ENCODE assay signal across 8 cellular contexts in the genomic region with DNA sequence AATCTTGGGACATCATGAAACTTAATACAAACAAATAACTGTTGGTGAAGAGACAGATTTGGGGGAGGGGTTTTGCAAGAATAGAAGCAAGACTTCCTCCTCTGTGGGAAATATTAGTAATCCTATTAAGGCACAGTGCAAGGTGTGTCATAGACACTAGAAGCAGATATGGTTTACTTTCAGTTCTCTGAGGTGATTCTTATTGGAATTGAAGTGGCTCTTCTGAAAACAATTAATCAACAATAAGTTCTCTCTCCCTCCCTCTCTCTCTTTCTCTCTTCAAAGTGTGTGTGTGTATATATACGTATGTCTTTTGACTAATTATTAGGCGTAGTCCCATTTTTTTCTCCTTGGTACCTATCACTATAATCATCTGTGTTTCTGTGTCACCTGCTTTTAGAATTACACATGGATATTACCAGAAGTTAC.
DNase-seq lines count a peak whose midpoint lies in the region; ATAC-seq, FAIRE-seq and TF ChIP-seq lines count a peak whose summit lies in the region.

No MANE protein-coding gene starts in this region.

- peaks cover 91% of the 10 kb centered on the region for H3K4me1 Mint-ChIP-seq in activated naive CD4-positive, alpha-beta T cell treated with anti-CD3 and anti-CD28 coated beads for 36 hours (ENCODE audit: low read depth)
- peaks cover 86% of the 10 kb centered on the region for H3K4me1 Mint-ChIP-seq in activated CD8-positive, alpha-beta T cell treated with anti-CD3 and anti-CD28 coated beads for 36 hours (ENCODE audit: low read depth)

- H3K79me2 ChIP-seq in HepG2 (ENCODE audit: insufficient read depth, low read length), result no peaks in the 10 kb centered on the region

- no peak for TF ChIP-seq RAD21 in HepG2 (CRISPR knock-in tag; IDR thresholded peaks at IDR 0.05)

- H3K27me3 Mint-ChIP-seq in activated naive CD4-positive, alpha-beta T cell treated with anti-CD3 and anti-CD28 coated beads for 36 hours (ENCODE audit: low read depth), result no peaks in the 10 kb centered on the region
- no peaks in the 10 kb centered on the region for H3K27me3 Mint-ChIP-seq in activated CD8-positive, alpha-beta T cell treated with anti-CD3 and anti-CD28 coated beads for 36 hours

- H2AFZ ChIP-seq in HepG2 (ENCODE audit: low read length), result no peak overlapping the region

- H3K27ac ChIP-seq in HepG2 (ENCODE audit: extremely low read length, insufficient read depth, low read length) (peak overlapping the region; percentile 91), uterus (peak overlapping the region; percentile 68 to 69)

- no peak for FAIRE-seq in HepG2 (lab: Jason Lieb, UNC)

- TF ChIP-seq EP300 in HepG2 (IDR thresholded peaks at IDR 0.05; ENCODE audit: low read depth in 2 of 2, low read length in 2 of 2) (no peak), HepG2 (CRISPR knock-in tag; IDR thresholded peaks at IDR 0.05; ENCODE audit: borderline replicate concordance) (no peak)

- no peak for DNase-seq in activated naive CD4-positive, alpha-beta T cell treated with anti-CD3 and anti-CD28 coated beads for 36 hours
- no peak for DNase-seq in activated naive CD4-positive, alpha-beta T cell (lab: John Stamatoyannopoulos, UW)
- no peak for DNase-seq in activated CD8-positive, alpha-beta T cell treated with anti-CD3 and anti-CD28 coated beads for 36 hours
- DNase-seq in HepG2 (ENCODE audit: low spot score) (no peak), uterus (no peak), NCI-H2227 treated with DMSO at 0.1 percent for 48 hours (lab: John Stamatoyannopoulos, UW) (no peak), germinal center (ENCODE audit: low spot score) (no peak)

- H4K20me1 ChIP-seq in HepG2 (ENCODE audit: insufficient read depth, low read length), result no peaks in the 10 kb centered on the region

- H3K36me3 ChIP-seq in HepG2 (replicated peaks in 1 of 2; ENCODE audit: control insufficient read depth in 1 of 2, insufficient read depth in 2 of 2, low read length in 2 of 2) (no peaks in the 10 kb centered on the region), uterus (no peaks in the 10 kb centered on the region)

- H3K4me3 ChIP-seq in HepG2 (replicated peaks in 1 of 3; ENCODE audit: insufficient read depth in 1 of 3, low read depth in 2 of 3, low read length in 3 of 3) (peak overlapping the region; percentile 50 to 72 (median 71)), uterus (peak overlapping the region in 1 of 2 donors; percentile 25)

- TF ChIP-seq CTCF in activated CD8-positive, alpha-beta T cell treated with anti-CD3 and anti-CD28 coated beads for 36 hours (IDR thresholded peaks at IDR 0.05), result no peak
- no peak for TF ChIP-seq CTCF in HepG2 (CRISPR knock-in tag; IDR thresholded peaks at IDR 0.05)
- no peak for TF ChIP-seq CTCF in uterus (IDR thresholded peaks at IDR 0.05)

- H3K4me2 ChIP-seq in HepG2 (ENCODE audit: low read depth, low read length), result peak overlapping the region; percentile 92

- CTCF ChIA-PET in activated naive CD4-positive, alpha-beta T cell treated with anti-CD3 and anti-CD28 coated beads for 36 hours (lab: Charles Lee), result interaction anchor here (0.8 to 1.8 kb wide), 6 partner anchors 9 to 181 kb away, joined by 3 to 5 read pairs (median 4); no protein-coding TSS in a partner anchor
- CTCF ChIA-PET in activated CD8-positive, alpha-beta T cell treated with anti-CD3 and anti-CD28 coated beads for 36 hours (lab: Charles Lee), result interaction anchor here (1.1 kb wide), 1 partner anchor 21 kb away, joined by 3 read pairs; no protein-coding TSS in a partner anchor
- CTCF ChIA-PET in HepG2 (lab: Yijun Ruan, JAX; ENCODE audit: low intra/inter-chr PET ratio, low total read pairs), result no interaction called here

- peaks cover 3% of the 10 kb centered on the region for H3K36me3 Mint-ChIP-seq in activated naive CD4-positive, alpha-beta T cell treated with anti-CD3 and anti-CD28 coated beads for 36 hours (ENCODE audit: low read depth)
- peaks cover 11% of the 10 kb centered on the region for H3K36me3 Mint-ChIP-seq in activated CD8-positive, alpha-beta T cell treated with anti-CD3 and anti-CD28 coated beads for 36 hours (ENCODE audit: low read depth)

- peaks cover 51% of the 10 kb centered on the region for H3K4me1 ChIP-seq in HepG2 (ENCODE audit: insufficient read depth, low read length)
- H3K4me1 ChIP-seq in uterus, result peaks cover 0 to 4% of the 10 kb centered on the region in 2 donors

- peak overlapping the region; percentile 77 for H3K9ac ChIP-seq in HepG2 (ENCODE audit: insufficient read depth, low read depth, low read length)

- POLR2A ChIA-PET in activated CD8-positive, alpha-beta T cell treated with anti-CD3 and anti-CD28 coated beads for 36 hours (lab: Charles Lee), result interaction anchor here (0.6 to 2.1 kb wide), 6 partner anchors 36 to 151 kb away, joined by 3 to 7 read pairs (median 3); a partner anchor contains a TSS
- POLR2A ChIA-PET in HepG2 (lab: Yijun Ruan, JAX), result interaction anchor here (1.0 to 2.2 kb wide), 3 partner anchors 23 to 102 kb away, joined by 3 to 14 read pairs (median 4); no protein-coding TSS in a partner anchor

- intact Hi-C loops in activated naive CD4-positive, alpha-beta T cell treated with anti-CD3 and anti-CD28 coated beads for 36 hours (cut with micrococcal nuclease), result loop anchor here (10.0 kb wide), 1 partner anchor 700 kb away; no protein-coding TSS in a partner anchor
- intact Hi-C loops in activated CD8-positive, alpha-beta T cell treated with anti-CD3 and anti-CD28 coated beads for 36 hours (cut with micrococcal nuclease), result loop anchor here (5.0 kb wide), 1 partner anchor 63 kb away; no protein-coding TSS in a partner anchor
- intact Hi-C loops in HepG2 (cut with micrococcal nuclease; ENCODE audit: unreplicated experiment), result loop anchor here (1.0 to 5.0 kb wide), 3 partner anchors 42 to 98 kb away; no protein-coding TSS in a partner anchor
- intact Hi-C loops in uterus (cut with DNase I; ENCODE audit: low total_unique reads), result no loop called here

- H3K27me3 ChIP-seq in HepG2 (ENCODE audit: control insufficient read depth in 1 of 2, insufficient read depth in 2 of 2, low read length in 2 of 2) (no peaks in the 10 kb centered on the region), uterus (no peaks in the 10 kb centered on the region)

- TSS peak; percentile 78 for BruUV-seq in HepG2 (replicated peaks; lab: Mats Ljungman, UMichigan)

- H3K9me3 ChIP-seq in HepG2 (ENCODE audit: low read length) (no peaks in the 10 kb centered on the region), uterus (no peaks in the 10 kb centered on the region)

- WGBS in HepG2 (ENCODE audit: low lambda C conversion rate), result 21% methylated on average over 2 of the region's 2 CpGs

- TF ChIP-seq POLR2A in HepG2 (IDR thresholded peaks at IDR 0.05; ENCODE audit: insufficient read depth in 1 of 2, low read depth in 2 of 2, low read length in 2 of 2), result no peak
- no peak for TF ChIP-seq POLR2A in uterus (IDR thresholded peaks at IDR 0.05)

- in situ Hi-C loops in HepG2 (cut with HindIII; ENCODE audit: extremely low pct_ligation_motif_present, low pct_unique_long_range_greater_than_20kb), result loop anchor here (5.0 kb wide), 1 partner anchor 102 kb away; a partner anchor contains a TSS

- H3K27ac Mint-ChIP-seq in activated naive CD4-positive, alpha-beta T cell treated with anti-CD3 and anti-CD28 coated beads for 36 hours, result peak overlapping the region; percentile 89
- H3K27ac Mint-ChIP-seq in activated CD8-positive, alpha-beta T cell treated with anti-CD3 and anti-CD28 coated beads for 36 hours, result peak overlapping the region; percentile 92

- peak overlapping the region; percentile 66 for H3K4me3 Mint-ChIP-seq in activated naive CD4-positive, alpha-beta T cell treated with anti-CD3 and anti-CD28 coated beads for 36 hours
- peak overlapping the region; percentile 67 for H3K4me3 Mint-ChIP-seq in activated CD8-positive, alpha-beta T cell treated with anti-CD3 and anti-CD28 coated beads for 36 hours

- ATAC-seq in HG03095 (IDR thresholded peaks at IDR 0.05; ENCODE audit: unreplicated experiment) (peak; percentile 35), HepG2 (no peak)
- ATAC-seq in activated CD8-positive, alpha-beta T cell treated with anti-CD3 and anti-CD28 coated beads for 36 hours, result peak; percentile 46

- no peaks in the 10 kb centered on the region for H3K9me3 Mint-ChIP-seq in activated naive CD4-positive, alpha-beta T cell treated with anti-CD3 and anti-CD28 coated beads for 36 hours
- H3K9me3 Mint-ChIP-seq in activated CD8-positive, alpha-beta T cell treated with anti-CD3 and anti-CD28 coated beads for 36 hours, result no peaks in the 10 kb centered on the region

TF ChIP-seq in HepG2, 621 proteins besides CTCF, POLR2A, EP300 and RAD21:
- TF ChIP-seq, protein P1, sequence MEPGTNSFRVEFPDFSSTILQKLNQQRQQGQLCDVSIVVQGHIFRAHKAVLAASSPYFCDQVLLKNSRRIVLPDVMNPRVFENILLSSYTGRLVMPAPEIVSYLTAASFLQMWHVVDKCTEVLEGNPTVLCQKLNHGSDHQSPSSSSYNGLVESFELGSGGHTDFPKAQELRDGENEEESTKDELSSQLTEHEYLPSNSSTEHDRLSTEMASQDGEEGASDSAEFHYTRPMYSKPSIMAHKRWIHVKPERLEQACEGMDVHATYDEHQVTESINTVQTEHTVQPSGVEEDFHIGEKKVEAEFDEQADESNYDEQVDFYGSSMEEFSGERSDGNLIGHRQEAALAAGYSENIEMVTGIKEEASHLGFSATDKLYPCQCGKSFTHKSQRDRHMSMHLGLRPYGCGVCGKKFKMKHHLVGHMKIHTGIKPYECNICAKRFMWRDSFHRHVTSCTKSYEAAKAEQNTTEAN (CRISPR knock-in tag; conservative IDR thresholded peaks at IDR 0.05), result 0 out of 2 replicates have a peak, but pooled peaks have one; percentile 6
- TF ChIP-seq, protein P2, sequence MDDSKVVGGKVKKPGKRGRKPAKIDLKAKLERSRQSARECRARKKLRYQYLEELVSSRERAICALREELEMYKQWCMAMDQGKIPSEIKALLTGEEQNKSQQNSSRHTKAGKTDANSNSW (CRISPR knock-in tag; IDR thresholded peaks at IDR 0.05; ENCODE audit: borderline replicate concordance), result no peak
- TF ChIP-seq MZF1 (CRISPR knock-in tag; IDR thresholded peaks at IDR 0.05; ENCODE audit: borderline replicate concordance), result 0 out of 2 replicates have a peak, but pooled peaks have one; percentile 2
- no peak for TF ChIP-seq MAFF (IDR thresholded peaks at IDR 0.05; ENCODE audit: low read depth, low read length)
- no peak for TF ChIP-seq HDAC6 (IDR thresholded peaks at IDR 0.05; ENCODE audit: low read depth, low read length)
TF ChIP-seq in HepG2: peak in this region for 2.
